In genomic region chr12:9235519-9235918, GRCh38 we compare ENCODE assay signal across 24 cellular contexts.
"Had no signal": no experiment of that assay in that cellular context is flagged by ENCODE, and none has a peak within 500 bp of the region (broad histone marks: within the 10 kb centered on the region; RNA-seq: fewer than 3 reads in every experiment).

No MANE protein-coding gene starts in this region.

- DNase-seq: stimulated activated CD4-positive, alpha-beta T cell treated with anti-CD3 and anti-CD28 coated beads, Interleukin-2, amount 100 ng/mL, for 48 hours; stimulated activated CD4-positive, alpha-beta T cell treated with anti-CD3 and anti-CD28 coated beads, Interleukin-4, amount 100 ng/mL, for 1 hour; stimulated activated CD4-positive, alpha-beta T cell treated with anti-CD3 and anti-CD28 coated beads, Interleukin-4, amount 100 ng/mL, for 24 hours; stimulated activated CD4-positive, alpha-beta T cell treated with anti-CD3 and anti-CD28 coated beads, Interleukin-4, amount 100 ng/mL, for 4 hours; stimulated activated CD8-positive, alpha-beta memory T cell treated with anti-CD3 and anti-CD28 coated beads, Interleukin-4, amount 100 ng/mL, for 48 hours; stimulated activated naive B cell treated with anti-CD40 and anti-IgM and Interleukin-4, amounts not matched to agents 10 μg/mL and 1 μg/mL and 100 μg/mL, for 72 hours; stimulated activated naive CD4-positive, alpha-beta T cell; stimulated activated naive CD4-positive, alpha-beta T cell treated with Interleukin-2 at 50 U/mL for 16 hours; stimulated activated naive CD8-positive, alpha-beta T cell treated with anti-CD3 and anti-CD28 coated beads, Interleukin-15, amount 100 ng/mL, for 72 hours; stimulated activated naive CD8-positive, alpha-beta T cell treated with anti-CD3 and anti-CD28 coated beads, Interleukin-15, Interleukin-2, amounts not matched to agents 100 U/mL and 50 U/mL, for 24 hours; stomach; substantia nigra; testis; thyroid gland; tibial artery; transverse colon; trophoblast cell; upper lobe of left lung; upper lobe of right lung; uterus had no signal

- H3K9me3 ChIP-seq: stomach, suprapubic skin, testis, thoracic aorta, thyroid gland, tibial artery, tibial nerve, transverse colon, upper lobe of left lung, upper lobe of right lung, uterus, vagina had no signal

- H3K27ac ChIP-seq: stomach, suprapubic skin, testis, thoracic aorta, thyroid gland, tibial artery, tibial nerve, transverse colon, upper lobe of left lung, upper lobe of right lung, uterus, vagina had no signal

- H3K36me3 ChIP-seq: stomach, suprapubic skin, thoracic aorta, thyroid gland, tibial artery, tibial nerve, transverse colon, upper lobe of left lung, upper lobe of right lung, uterus, vagina had no signal

- H3K27me3 ChIP-seq: stomach, suprapubic skin, testis, thyroid gland, tibial artery, tibial nerve, transverse colon, upper lobe of left lung, upper lobe of right lung, uterus, vagina had no signal

- H3K4me3 ChIP-seq: stomach, suprapubic skin, testis, thoracic aorta, thyroid gland, tibial artery, tibial nerve, transverse colon, upper lobe of left lung, upper lobe of right lung, uterus, vagina had no signal
